15 cellular contexts compared by ENCODE assay signal in genomic region chr14:67428501-67429031, GRCh38. TPM values are rescaled to one million over a fixed set of nuclear protein-coding genes. Genes with fewer than 3 reads are reported as not detected.
DNase-seq lines count a peak whose midpoint lies in the region; ATAC-seq, FAIRE-seq and TF ChIP-seq lines count a peak whose summit lies in the region.
"Had no signal": no experiment of that assay in that cellular context is flagged by ENCODE, and none has a peak within 500 bp of the region (broad histone marks: within the 10 kb centered on the region; RNA-seq: fewer than 3 reads in every experiment).

No MANE protein-coding gene starts in this region.

- H4K20me1 ChIP-seq in IMR-90 (ENCODE audit: insufficient read depth, low read length) (no peaks in the 10 kb centered on the region), mammary epithelial cell (ENCODE audit: insufficient read depth, low read length) (no peaks in the 10 kb centered on the region), HepG2 (ENCODE audit: insufficient read depth, low read length) (no peaks in the 10 kb centered on the region)

- no peak for TF ChIP-seq POLR2A in IMR-90 (IDR thresholded peaks at IDR 0.05; ENCODE audit: low read depth, low read length)
- no peak for TF ChIP-seq POLR2A in HepG2 (IDR thresholded peaks at IDR 0.05; ENCODE audit: insufficient read depth in 1 of 2, low read depth in 2 of 2, low read length in 2 of 2)

- intact Hi-C loops in IMR-90 (cut with micrococcal nuclease), result no loop called here
- intact Hi-C loops in mammary epithelial cell (cut with micrococcal nuclease), result no loop called here
- intact Hi-C loops in HepG2 (cut with micrococcal nuclease; ENCODE audit: unreplicated experiment), result loop anchor here (1.0 to 10.0 kb wide), 4 partner anchors 8 to 276 kb away; partner anchors contain the start of gene RDH12

- peak; percentile 81 for FAIRE-seq in HepG2 (lab: Jason Lieb, UNC)

- DNase-seq in AG09309 (ENCODE audit: low read depth) (peak; percentile 27), IMR-90 (peak; percentile 75), mammary epithelial cell (peak; percentile 59), HepG2 (ENCODE audit: low spot score) (peak; percentile 60), NCI-H2029 (lab: John Stamatoyannopoulos, UW) (no peak), NCI-H1417 treated with DMSO at 0.1 percent for 48 hours (lab: John Stamatoyannopoulos, UW) (no peak)
- DNase-seq in NK-92 treated with Interleukin-12 subunit alpha and Interleukin-12 subunit beta, amount 100 ng/mL, for 24 hours (lab: John Stamatoyannopoulos, UW), result no peak
- DNase-seq: activated naive CD4-positive, alpha-beta T cell treated with Interleukin-2 at 50 U/mL for 16 hours; effector memory CD4-positive, alpha-beta T cell; kidney glomerular epithelial cell; NCI-H2029 treated with DMSO at 0.1 percent for 48 hours; SHP77 treated with DMSO at 0.1 percent for 48 hours had no signal

- H3K14ac ChIP-seq in IMR-90 (replicated peaks; ENCODE audit: low read depth, low read length), result no peak overlapping the region

- H2BK20ac ChIP-seq in IMR-90 (ENCODE audit: low read depth, low read length), result no peak overlapping the region

- H3K27ac ChIP-seq in IMR-90 (ENCODE audit: insufficient read depth, low read length) (no peak overlapping the region), mammary epithelial cell (ENCODE audit: insufficient read depth, low read depth, low read length) (no peak overlapping the region), HepG2 (ENCODE audit: extremely low read length, insufficient read depth, low read length) (no peak overlapping the region)
- H3K27ac ChIP-seq: BLaER1 treated with 17β-estradiol and CSF1 and Interleukin-3, amounts not matched to agents 10 nM and 100 nM; tibial nerve had no signal

- POLR2A ChIA-PET in IMR-90 (lab: Charles Lee; ENCODE audit: unreplicated experiment), result no interaction called here
- POLR2A ChIA-PET in HepG2 (lab: Yijun Ruan, JAX), result interaction anchor here (0.9 to 2.1 kb wide), 4 partner anchors 10 to 171 kb away, joined by 3 to 9 read pairs (median 5); partner anchors contain the start of gene PIGH

- H2AK5ac ChIP-seq in IMR-90 (ENCODE audit: low read depth, low read length), result no peak overlapping the region

- peaks cover 16% of the 10 kb centered on the region for H3K27me3 ChIP-seq in IMR-90 (ENCODE audit: control insufficient read depth, insufficient read depth, low read length)
- H3K27me3 ChIP-seq in mammary epithelial cell (ENCODE audit: insufficient read depth, low read length), result no peaks in the 10 kb centered on the region
- H3K27me3 ChIP-seq in HepG2 (ENCODE audit: control insufficient read depth in 1 of 2, insufficient read depth in 2 of 2, low read length in 2 of 2), result peaks cover 0 to 16% of the 10 kb centered on the region in 2 experiments; a peak in 3 of 5 replicates

- no peaks in the 10 kb centered on the region for H3K79me1 ChIP-seq in IMR-90 (ENCODE audit: low read depth in 1 of 2, low read length in 2 of 2)

- 50% methylated on average over 3 of the region's 7 CpGs; no CpG with 5 or more reads in 1 of the 2 experiments for WGBS in IMR-90 (ENCODE audit: extremely low coverage in 2 of 2, insufficient read length in 1 of 2), 2 experiments
- 80% methylated on average over 7 of the region's 7 CpGs for WGBS in mammary epithelial cell (ENCODE audit: low coverage, missing lambda C conversion rate)
- 0% methylated on average over 7 of the region's 7 CpGs for WGBS in HepG2 (ENCODE audit: low lambda C conversion rate)

- H3K79me2 ChIP-seq in mammary epithelial cell (ENCODE audit: insufficient read depth, low read length) (no peaks in the 10 kb centered on the region), HepG2 (ENCODE audit: insufficient read depth, low read length) (no peaks in the 10 kb centered on the region)

- no peak overlapping the region for H3K4ac ChIP-seq in IMR-90 (ENCODE audit: low read depth, low read length)

- peak; percentile 54 for ATAC-seq in IMR-90 (ENCODE audit: low read depth)
- peak; percentile 90 for ATAC-seq in HepG2
- ATAC-seq in HG02973 (IDR thresholded peaks at IDR 0.05; ENCODE audit: unreplicated experiment), result no peak

- H2AK9ac ChIP-seq in IMR-90 (replicated peaks; ENCODE audit: low read depth, low read length, poor library complexity), result no peak overlapping the region

- no peak overlapping the region for H4K5ac ChIP-seq in IMR-90 (ENCODE audit: low read depth, low read length)

- no peaks in the 10 kb centered on the region for H3K9me1 ChIP-seq in IMR-90 (ENCODE audit: insufficient read depth, low read length)

- H3K36me3 ChIP-seq in IMR-90 (ENCODE audit: control insufficient read depth, insufficient read depth, low read length), result no peaks in the 10 kb centered on the region
- H3K36me3 ChIP-seq in mammary epithelial cell (ENCODE audit: insufficient read depth, low read length), result no peaks in the 10 kb centered on the region
- H3K36me3 ChIP-seq in HepG2 (replicated peaks in 1 of 2; ENCODE audit: control insufficient read depth in 1 of 2, insufficient read depth in 2 of 2, low read length in 2 of 2), result no peaks in the 10 kb centered on the region
- H3K36me3 ChIP-seq: BLaER1 treated with 17β-estradiol and CSF1 and Interleukin-3, amounts not matched to agents 10 nM and 100 nM; tibial nerve had no signal

- no peak overlapping the region for H2BK5ac ChIP-seq in IMR-90 (ENCODE audit: low read depth, low read length, poor library complexity, severe bottlenecking)

- H4K91ac ChIP-seq in IMR-90 (ENCODE audit: insufficient read depth, low read depth, low read length), result no peak overlapping the region

- H2AFZ ChIP-seq in IMR-90 (replicated peaks; ENCODE audit: low read length, poor library complexity) (peak overlapping the region; percentile 25), mammary epithelial cell (ENCODE audit: low read depth, low read length) (no peak overlapping the region), HepG2 (ENCODE audit: low read length) (peak overlapping the region; percentile 86)

- H4K8ac ChIP-seq in IMR-90 (ENCODE audit: low read depth in 2 of 2, low read length in 2 of 2), result no peak overlapping the region

- no peak overlapping the region for H3K4me2 ChIP-seq in IMR-90 (ENCODE audit: low read depth, low read length)
- H3K4me2 ChIP-seq in mammary epithelial cell (ENCODE audit: insufficient read depth, low read depth, low read length), result no peak overlapping the region
- peak overlapping the region; percentile 89 for H3K4me2 ChIP-seq in HepG2 (ENCODE audit: low read depth, low read length)
- H3K4me2 ChIP-seq: BLaER1 treated with 17β-estradiol and CSF1 and Interleukin-3, amounts not matched to agents 10 nM and 100 nM had no signal

- no peak overlapping the region for H2BK120ac ChIP-seq in IMR-90 (ENCODE audit: low read depth, low read length)

- dilution Hi-C loops in IMR-90 (cut with HindIII; ENCODE audit: low sequenced_read_pairs, unreplicated experiment), result no loop called here
- dilution Hi-C loops in mammary epithelial cell (cut with HindIII; ENCODE audit: low sequenced_read_pairs), result no loop called here

- CTCF ChIA-PET in IMR-90 (lab: Yijun Ruan, JAX), result interaction anchor here (0.6 to 2.8 kb wide), 4 partner anchors 143 to 219 kb away, joined by 3 to 39 read pairs (median 4); no protein-coding TSS in a partner anchor
- CTCF ChIA-PET in mammary epithelial cell (lab: Charles Lee; ENCODE audit: low non-redundant PET), result interaction anchor here (0.5 to 2.7 kb wide), 4 partner anchors 10 to 190 kb away, joined by 3 to 17 read pairs (median 4); no protein-coding TSS in a partner anchor
- CTCF ChIA-PET in HepG2 (lab: Yijun Ruan, JAX; ENCODE audit: low intra/inter-chr PET ratio, low total read pairs), result interaction anchor here (3.8 kb wide), 1 partner anchor 142 kb away, joined by 22 read pairs; no protein-coding TSS in a partner anchor

- H3K23ac ChIP-seq in IMR-90 (ENCODE audit: low read depth, low read length), result no peak overlapping the region

- no peak for TF ChIP-seq RAD21 in IMR-90 (IDR thresholded peaks at IDR 0.05; ENCODE audit: low read length)
- no peak for TF ChIP-seq RAD21 in HepG2 (CRISPR knock-in tag; IDR thresholded peaks at IDR 0.05)

- in situ Hi-C loops in IMR-90 (cut with MboI; ENCODE audit: low sequenced_read_pairs) (loop anchor here (5.0 to 25.0 kb wide), 2 partner anchors 139 to 284 kb away; partner anchors contain the start of gene RDH12), mammary epithelial cell (cut with MboI; ENCODE audit: low sequenced_read_pairs in 2 of 2) (loop anchor here in 1 of 2 donors (5.0 kb wide), 1 partner anchor 144 kb away; no protein-coding TSS in a partner anchor), HepG2 (cut with HindIII; ENCODE audit: extremely low pct_ligation_motif_present, low pct_unique_long_range_greater_than_20kb) (no loop called here)

- TF ChIP-seq EP300 in HepG2 (IDR thresholded peaks at IDR 0.05; ENCODE audit: low read depth in 2 of 2, low read length in 2 of 2), result peak in 1 of 2 experiments; percentile 19; a peak in 1 of 4 replicates
- TF ChIP-seq EP300 in HepG2 (CRISPR knock-in tag; IDR thresholded peaks at IDR 0.05; ENCODE audit: borderline replicate concordance), result no peak

- H3K9ac ChIP-seq in IMR-90 (ENCODE audit: low read depth, low read length) (no peak overlapping the region), mammary epithelial cell (ENCODE audit: insufficient read depth, low read length) (no peak overlapping the region), HepG2 (ENCODE audit: insufficient read depth, low read depth, low read length) (no peak overlapping the region)
- H3K9ac ChIP-seq: BLaER1 treated with 17β-estradiol and CSF1 and Interleukin-3, amounts not matched to agents 10 nM and 100 nM had no signal

- BruUV-seq in IMR-90 (replicated peaks; lab: Mats Ljungman, UMichigan), result no TSS peak
- BruUV-seq in mammary epithelial cell (replicated peaks; lab: Mats Ljungman, UMichigan), result no TSS peak
- BruUV-seq in HepG2 (replicated peaks; lab: Mats Ljungman, UMichigan), result no TSS peak

- H3K56ac ChIP-seq in IMR-90 (ENCODE audit: extremely low read depth, insufficient read depth, low read length), result no peak overlapping the region

- H3K4me3 ChIP-seq in AG09309 (ENCODE audit: control insufficient read depth, low read depth, low read length) (no peak overlapping the region), IMR-90 (ENCODE audit: insufficient read depth, low read depth, low read length) (no peak overlapping the region), mammary epithelial cell (replicated peaks in 1 of 3; ENCODE audit: insufficient read depth in 1 of 3, low read depth in 2 of 3, low read length in 3 of 3) (no peak overlapping the region), HepG2 (replicated peaks in 1 of 3; ENCODE audit: insufficient read depth in 1 of 3, low read depth in 2 of 3, low read length in 3 of 3) (peak overlapping the region in 1 of 3 experiments; percentile 67; a peak in 2 of 6 replicates)
- H3K4me3 ChIP-seq: BLaER1 treated with 17β-estradiol and CSF1 and Interleukin-3, amounts not matched to agents 10 nM and 100 nM; tibial nerve had no signal

- H3K9me3 ChIP-seq in IMR-90 (ENCODE audit: control insufficient read depth, insufficient read depth, low read length), result no peaks in the 10 kb centered on the region
- H3K9me3 ChIP-seq in mammary epithelial cell (replicated peaks; ENCODE audit: insufficient read depth, low read length), result no peaks in the 10 kb centered on the region
- no peaks in the 10 kb centered on the region for H3K9me3 ChIP-seq in HepG2 (ENCODE audit: low read length)
- H3K9me3 ChIP-seq: BLaER1 treated with 17β-estradiol and CSF1 and Interleukin-3, amounts not matched to agents 10 nM and 100 nM; tibial nerve had no signal

- no peak overlapping the region for H3K18ac ChIP-seq in IMR-90 (ENCODE audit: low read depth, low read length)

- H2BK15ac ChIP-seq in IMR-90 (ENCODE audit: low read depth, low read length), result no peak overlapping the region

- peak; percentile 9 for TF ChIP-seq CTCF in AG09309 (IDR thresholded peaks at IDR 0.05; ENCODE audit: control insufficient read depth, insufficient read depth, low read depth, low read length, missing control alignments)
- TF ChIP-seq CTCF in IMR-90 (conservative IDR thresholded peaks at IDR 0.05; ENCODE audit: low read depth, low read length), result no peak
- TF ChIP-seq CTCF in mammary epithelial cell (conservative IDR thresholded peaks at IDR 0.05 in 1 of 2, IDR thresholded peaks at IDR 0.05 in 1 of 2; ENCODE audit: extremely low read depth in 1 of 2, insufficient read depth in 1 of 2, low read depth in 1 of 2, low read length in 2 of 2), result peak; percentile 2 to 4
- TF ChIP-seq CTCF in HepG2 (CRISPR knock-in tag; IDR thresholded peaks at IDR 0.05), result peak; percentile 56

- no peaks in the 10 kb centered on the region for H3K4me1 ChIP-seq in IMR-90 (ENCODE audit: control insufficient read depth, insufficient read depth, low read length)
- H3K4me1 ChIP-seq in mammary epithelial cell (ENCODE audit: insufficient read depth, low read length), result peaks cover 12% of the 10 kb centered on the region
- H3K4me1 ChIP-seq in HepG2 (ENCODE audit: insufficient read depth, low read length), result peaks cover 32% of the 10 kb centered on the region

RNA-seq across cellular contexts. Expression of gene PLEK2, which starts 16.6 kb away (rescaled TPM):
- total RNA-seq in IMR-90 (2012; rRNA removed), result 2.2 and 2.5 TPM in 2 replicates
- polyA plus RNA-seq in IMR-90 (2012; rRNA removed), result 1.5 and 1.7 TPM in 2 replicates
- 0.64 and 1.2 TPM in 2 replicates for polyA plus RNA-seq in IMR-90 (2012; cell fraction: cytosol; rRNA removed)
- polyA plus RNA-seq in IMR-90 (2012; cell fraction: nucleus; rRNA removed; ENCODE audit: low replicate concordance), result 0.61 and 0.66 TPM in 2 replicates
- 100 to 1,000 TPM in 1 of 2 donors, 1 to 10 TPM in 1; 9.8 to 152 TPM for total RNA-seq in mammary epithelial cell
- 156 TPM for polyA plus RNA-seq in mammary epithelial cell
- polyA minus RNA-seq in mammary epithelial cell, result 138 TPM
- 1.5 and 1.9 TPM in 2 replicates for total RNA-seq in HepG2 (2016; rRNA removed; fragmentation: Illumina TruSeq; extraction: Trizol)
- total RNA-seq in HepG2 (2016; cell fraction: cytosol; rRNA removed; fragmentation: Illumina TruSeq; extraction: Trizol; ENCODE audit: low read depth), result not detected in 2 replicates
- 1.4 and 2.0 TPM in 2 replicates for total RNA-seq in HepG2 (2016; cell fraction: insoluble cytoplasmic fraction; rRNA removed; fragmentation: Illumina TruSeq; extraction: Trizol)
- 0.65 and 0.77 TPM in 2 replicates for total RNA-seq in HepG2 (2016; cell fraction: membrane; rRNA removed; fragmentation: Illumina TruSeq; extraction: Trizol)
- total RNA-seq in HepG2 (2016; cell fraction: nucleus; rRNA removed; fragmentation: Illumina TruSeq; extraction: Trizol), result 0.53 and 0.66 TPM in 2 replicates
- 0.26 and 0.51 TPM in 2 replicates for polyA plus RNA-seq in HepG2 (2011; rRNA removed)
- polyA plus RNA-seq in HepG2 (2011; cell fraction: cytosol; rRNA removed), result 0.12 and 0.54 TPM in 2 replicates
- 0.12 TPM in 1 of 2 replicates, not detected in the other for polyA plus RNA-seq in HepG2 (2011; cell fraction: nucleus; rRNA removed)
- 0.19 and 0.78 TPM in 2 replicates for polyA plus RNA-seq in HepG2 (2012)
- polyA plus RNA-seq in HepG2 (2016; cell fraction: cytosol; fragmentation: Illumina TruSeq; extraction: Trizol; ENCODE audit: low read depth), result 0.18 and 0.21 TPM in 2 replicates
- 2.5 and 2.9 TPM in 2 replicates for polyA plus RNA-seq in HepG2 (2016; cell fraction: insoluble cytoplasmic fraction; fragmentation: Illumina TruSeq; extraction: Trizol; ENCODE audit: low read depth)
- 0.47 and 0.62 TPM in 2 replicates for polyA plus RNA-seq in HepG2 (2016; cell fraction: membrane; fragmentation: Illumina TruSeq; extraction: Trizol; ENCODE audit: low read depth)
- polyA plus RNA-seq in HepG2 (2016; cell fraction: nucleus; fragmentation: Illumina TruSeq; extraction: Trizol; ENCODE audit: insufficient read depth, low read depth), result 0.80 and 1.6 TPM in 2 replicates
- polyA minus RNA-seq in HepG2 (2011; rRNA and poly(A)+ RNA removed; ENCODE audit: low replicate concordance), result 30.6 TPM in 1 of 2 replicates, not detected in the other
- 0.99 TPM in 1 of 2 replicates, not detected in the other for polyA minus RNA-seq in HepG2 (2011; cell fraction: cytosol; rRNA and poly(A)+ RNA removed)
- polyA minus RNA-seq in HepG2 (2011; cell fraction: nucleus; rRNA and poly(A)+ RNA removed), result not detected in 2 replicates

RNA-seq across cellular contexts. Expression of gene TMEM229B, which starts 60.0 kb away (rescaled TPM):
- total RNA-seq in IMR-90 (2012; rRNA removed) (under 0.01 TPM in 1 of 2 replicates, not detected in the other), mammary epithelial cell (1 to 10 TPM in 1 of 2 donors, under 1 TPM in 1; 0.50 to 2.0 TPM), HepG2 (2016; rRNA removed; fragmentation: Illumina TruSeq; extraction: Trizol) (0.93 and 1.1 TPM in 2 replicates)
- polyA plus RNA-seq in IMR-90 (2012; rRNA removed) (0.06 TPM in 1 of 2 replicates, not detected in the other), mammary epithelial cell (1.2 TPM), HepG2 (2011; rRNA removed) (0.69 and 1.6 TPM in 2 replicates)
- polyA plus RNA-seq in IMR-90 (2012; cell fraction: cytosol; rRNA removed), result 0.03 and 0.15 TPM in 2 replicates
- 0.01 and 0.03 TPM in 2 replicates for polyA plus RNA-seq in IMR-90 (2012; cell fraction: nucleus; rRNA removed; ENCODE audit: low replicate concordance)
- 1.5 TPM for polyA minus RNA-seq in mammary epithelial cell
- total RNA-seq in HepG2 (2016; cell fraction: cytosol; rRNA removed; fragmentation: Illumina TruSeq; extraction: Trizol; ENCODE audit: low read depth), result 0.10 and 0.26 TPM in 2 replicates
- total RNA-seq in HepG2 (2016; cell fraction: insoluble cytoplasmic fraction; rRNA removed; fragmentation: Illumina TruSeq; extraction: Trizol), result 0.62 and 1.1 TPM in 2 replicates
- 0.46 and 0.55 TPM in 2 replicates for total RNA-seq in HepG2 (2016; cell fraction: membrane; rRNA removed; fragmentation: Illumina TruSeq; extraction: Trizol)
- 0.47 and 0.75 TPM in 2 replicates for total RNA-seq in HepG2 (2016; cell fraction: nucleus; rRNA removed; fragmentation: Illumina TruSeq; extraction: Trizol)
- polyA plus RNA-seq in HepG2 (2011; cell fraction: cytosol; rRNA removed), result 0.97 and 1.3 TPM in 2 replicates
- 0.92 and 1.5 TPM in 2 replicates for polyA plus RNA-seq in HepG2 (2011; cell fraction: nucleus; rRNA removed)
- polyA plus RNA-seq in HepG2 (2012), result 0.59 and 2.0 TPM in 2 replicates
- polyA plus RNA-seq in HepG2 (2016; cell fraction: cytosol; fragmentation: Illumina TruSeq; extraction: Trizol; ENCODE audit: low read depth), result 0.05 and 0.12 TPM in 2 replicates
- 0.37 and 1.0 TPM in 2 replicates for polyA plus RNA-seq in HepG2 (2016; cell fraction: insoluble cytoplasmic fraction; fragmentation: Illumina TruSeq; extraction: Trizol; ENCODE audit: low read depth)
- 0.29 and 0.74 TPM in 2 replicates for polyA plus RNA-seq in HepG2 (2016; cell fraction: membrane; fragmentation: Illumina TruSeq; extraction: Trizol; ENCODE audit: low read depth)
- polyA plus RNA-seq in HepG2 (2016; cell fraction: nucleus; fragmentation: Illumina TruSeq; extraction: Trizol; ENCODE audit: insufficient read depth, low read depth), result 0.71 and 1.0 TPM in 2 replicates
- polyA minus RNA-seq in HepG2 (2011; rRNA and poly(A)+ RNA removed; ENCODE audit: low replicate concordance), result 0.19 and 7.1 TPM in 2 replicates
- 0.44 and 1.3 TPM in 2 replicates for polyA minus RNA-seq in HepG2 (2011; cell fraction: cytosol; rRNA and poly(A)+ RNA removed)
- 3.2 and 4.6 TPM in 2 replicates for polyA minus RNA-seq in HepG2 (2011; cell fraction: nucleus; rRNA and poly(A)+ RNA removed)

Comparison
In these comparisons a context has a peak if more than half of its experiments do, and no peak if none do; other contexts are left out.
1. DNase-seq: peak in AG09309 (single experiment), IMR-90 (single experiment), mammary epithelial cell (single experiment) and HepG2 (single experiment); none in NCI-H2029 (single experiment), NCI-H1417 treated with DMSO at 0.1 percent for 48 hours (single experiment) and NK-92 treated with Interleukin-12 subunit alpha and Interleukin-12 subunit beta, amount 100 ng/mL, for 24 hours (single experiment).